8 cellular contexts compared by ENCODE assay signal in genomic region chr5:37248970-37249819, GRCh38. TPM values are rescaled to one million over a fixed set of nuclear protein-coding genes. Genes with fewer than 3 reads are reported as not detected.
DNase-seq lines count a peak whose midpoint lies in the region; ATAC-seq and TF ChIP-seq lines count a peak whose summit lies in the region.

Gene CPLANE1, minus strand, starts transcription at chr5:37249376. Its CDS starts 1,678 bp downstream, at chr5:37247698.

- no peak for TF ChIP-seq RAD21 in IMR-90 (IDR thresholded peaks at IDR 0.05; ENCODE audit: low read length)

- no peak within 1 kb of the TSS for H2BK20ac ChIP-seq in IMR-90 (ENCODE audit: low read depth, low read length)

- H3K27ac ChIP-seq in IMR-90 (ENCODE audit: insufficient read depth, low read length) (peak within 1 kb of the TSS; percentile 82), subcutaneous abdominal adipose tissue (ENCODE audit: low read depth, low read length) (peak within 1 kb of the TSS; percentile 90)

- dilution Hi-C loops in IMR-90 (cut with HindIII; ENCODE audit: low sequenced_read_pairs, unreplicated experiment), result no loop called here

- H3K27me3 ChIP-seq in IMR-90 (ENCODE audit: control insufficient read depth, insufficient read depth, low read length) (no peaks in the 10 kb centered on the region), subcutaneous abdominal adipose tissue (ENCODE audit: control insufficient read depth in 5 of 5, insufficient read depth in 4 of 5, low read length in 5 of 5) (no peaks in the 10 kb centered on the region)

- H3K4me1 ChIP-seq in IMR-90 (ENCODE audit: control insufficient read depth, insufficient read depth, low read length) (peaks cover 5% of the 10 kb centered on the region), subcutaneous abdominal adipose tissue (ENCODE audit: control insufficient read depth in 5 of 5, insufficient read depth in 5 of 5, low read length in 5 of 5) (peaks cover 0 to 24% (median 23%) of the 10 kb centered on the region in 5 donors)

- H3K4ac ChIP-seq in IMR-90 (ENCODE audit: low read depth, low read length), result peak within 1 kb of the TSS; percentile 95

- POLR2A ChIA-PET in IMR-90 (lab: Charles Lee; ENCODE audit: unreplicated experiment), result interaction anchor here (0.5 to 0.8 kb wide), 3 partner anchors 15 to 60 kb away, joined by 3 to 17 read pairs (median 3); no protein-coding TSS in a partner anchor

- TSS peak; percentile 58 for BruUV-seq in IMR-90 (replicated peaks; lab: Mats Ljungman, UMichigan)

- ATAC-seq in GM21529 (IDR thresholded peaks at IDR 0.05; ENCODE audit: unreplicated experiment) (peak; percentile 83), IMR-90 (ENCODE audit: low read depth) (peak; percentile 97)

- H4K20me1 ChIP-seq in IMR-90 (ENCODE audit: insufficient read depth, low read length), result no peaks in the 10 kb centered on the region; the same call in 1 of the 2 replicates

- peak within 1 kb of the TSS; percentile 95 to 98 for H4K8ac ChIP-seq in IMR-90 (ENCODE audit: low read depth in 2 of 2, low read length in 2 of 2)

- H3K79me1 ChIP-seq in IMR-90 (ENCODE audit: low read depth in 1 of 2, low read length in 2 of 2), result peaks cover 11 to 36% of the 10 kb centered on the region in 2 experiments

- CTCF ChIA-PET in IMR-90 (lab: Yijun Ruan, JAX), result interaction anchor here (0.6 kb wide), 1 partner anchor 115 kb away, joined by 3 read pairs; no protein-coding TSS in a partner anchor

- peak; percentile 34 for DNase-seq in DMS79 (lab: John Stamatoyannopoulos, UW)
- DNase-seq in IMR-90, result peak; percentile 74
- peak; percentile 73 for DNase-seq in RPMI7951 (ENCODE audit: low read depth)
- peak; percentile 41 for DNase-seq in activated gamma-delta T cell (lab: John Stamatoyannopoulos, UW)
- DNase-seq in fibroblast of villous mesenchyme (ENCODE audit: low read depth), result peak; percentile 84
- peak; percentile 79 for DNase-seq in neural crest cell (ENCODE audit: low read depth, low spot score)

- peak within 1 kb of the TSS; percentile 89 for H3K9ac ChIP-seq in IMR-90 (ENCODE audit: low read depth, low read length)
- peak within 1 kb of the TSS; percentile 87 to 99 (median 96) for H3K9ac ChIP-seq in subcutaneous abdominal adipose tissue (ENCODE audit: low read length in 5 of 5)

- H3K14ac ChIP-seq in IMR-90 (replicated peaks; ENCODE audit: low read depth, low read length), result peak within 1 kb of the TSS; percentile 90

- peak within 1 kb of the TSS; percentile 80 for H2AK5ac ChIP-seq in IMR-90 (ENCODE audit: low read depth, low read length)

- TF ChIP-seq POLR2A in IMR-90 (IDR thresholded peaks at IDR 0.05; ENCODE audit: low read depth, low read length), result peak; percentile 75

- H3K56ac ChIP-seq in IMR-90 (ENCODE audit: extremely low read depth, insufficient read depth, low read length), result peak within 1 kb of the TSS; percentile 80

- H3K36me3 ChIP-seq in IMR-90 (ENCODE audit: control insufficient read depth, insufficient read depth, low read length) (peaks cover 2% of the 10 kb centered on the region; the same call in 1 of the 2 replicates), subcutaneous abdominal adipose tissue (ENCODE audit: control insufficient read depth in 5 of 5, insufficient read depth in 5 of 5, low read length in 5 of 5) (no peaks in the 10 kb centered on the region)

- WGBS in IMR-90 (ENCODE audit: extremely low coverage in 2 of 2, insufficient read length in 1 of 2), 2 experiments, result 2% methylated on average over 38 of the region's 88 CpGs; no CpG with 5 or more reads in 1 of the 2 experiments

- H3K4me1 Mint-ChIP-seq in neural crest cell, result peaks cover 31% of the 10 kb centered on the region

- no peaks in the 10 kb centered on the region for H3K9me3 ChIP-seq in IMR-90 (ENCODE audit: control insufficient read depth, insufficient read depth, low read length)
- no peaks in the 10 kb centered on the region for H3K9me3 ChIP-seq in subcutaneous abdominal adipose tissue (ENCODE audit: control insufficient read depth in 5 of 5, low read length in 5 of 5)

- H3K9me3 Mint-ChIP-seq in neural crest cell, result no peaks in the 10 kb centered on the region

- peak within 1 kb of the TSS; percentile 48 for H3K18ac ChIP-seq in IMR-90 (ENCODE audit: low read depth, low read length)

- H3K4me3 ChIP-seq in IMR-90 (ENCODE audit: insufficient read depth, low read depth, low read length), result peak within 1 kb of the TSS; percentile 83
- H3K4me3 ChIP-seq in fibroblast of villous mesenchyme (ENCODE audit: low read depth, low read length), result peak within 1 kb of the TSS; percentile 77
- H3K4me3 ChIP-seq in subcutaneous abdominal adipose tissue (ENCODE audit: low read depth in 1 of 5, low read length in 5 of 5), result peak within 1 kb of the TSS; percentile 70 to 91 (median 90)

- intact Hi-C loops in IMR-90 (cut with micrococcal nuclease), result no loop called here

- peak within 1 kb of the TSS; percentile 42 for H2BK5ac ChIP-seq in IMR-90 (ENCODE audit: low read depth, low read length, poor library complexity, severe bottlenecking)

- H3K36me3 Mint-ChIP-seq in neural crest cell (ENCODE audit: low read depth), result no peaks in the 10 kb centered on the region

- H2AFZ ChIP-seq in IMR-90 (replicated peaks; ENCODE audit: low read length, poor library complexity), result peak within 1 kb of the TSS; percentile 97

- peak within 1 kb of the TSS; percentile 68 for H2BK120ac ChIP-seq in IMR-90 (ENCODE audit: low read depth, low read length)

- peak within 1 kb of the TSS; percentile 93 for H3K27ac Mint-ChIP-seq in neural crest cell (ENCODE audit: unreplicated experiment)

- H4K91ac ChIP-seq in IMR-90 (ENCODE audit: insufficient read depth, low read depth, low read length), result peak within 1 kb of the TSS; percentile 75

- peak within 1 kb of the TSS; percentile 75 for H3K23ac ChIP-seq in IMR-90 (ENCODE audit: low read depth, low read length)

- peak within 1 kb of the TSS; percentile 89 for H4K5ac ChIP-seq in IMR-90 (ENCODE audit: low read depth, low read length)

- in situ Hi-C loops in IMR-90 (cut with MboI; ENCODE audit: low sequenced_read_pairs), result no loop called here

- H2BK15ac ChIP-seq in IMR-90 (ENCODE audit: low read depth, low read length), result no peak within 1 kb of the TSS; the same call in 2 of the 3 replicates

- H3K27me3 Mint-ChIP-seq in neural crest cell (ENCODE audit: low read depth), result no peaks in the 10 kb centered on the region

- H3K9me1 ChIP-seq in IMR-90 (ENCODE audit: insufficient read depth, low read length), result peaks cover 12% of the 10 kb centered on the region

- peak within 1 kb of the TSS; percentile 92 for H3K4me3 Mint-ChIP-seq in neural crest cell

- H2AK9ac ChIP-seq in IMR-90 (replicated peaks; ENCODE audit: low read depth, low read length, poor library complexity), result peak within 1 kb of the TSS; percentile 97

- peak within 1 kb of the TSS; percentile 90 for H3K4me2 ChIP-seq in IMR-90 (ENCODE audit: low read depth, low read length)

- TF ChIP-seq CTCF in IMR-90 (conservative IDR thresholded peaks at IDR 0.05; ENCODE audit: low read depth, low read length) (no peak), fibroblast of villous mesenchyme (IDR thresholded peaks at IDR 0.05; ENCODE audit: insufficient read depth, low read depth, low read length) (no peak), neural crest cell (conservative IDR thresholded peaks at IDR 0.05) (peak; percentile 44)

TF ChIP-seq in IMR-90, 13 proteins besides CTCF, POLR2A, EP300 and RAD21:
- TF ChIP-seq FOS (IDR thresholded peaks at IDR 0.05; ENCODE audit: low read depth, low read length) (no peak), MAFK (IDR thresholded peaks at IDR 0.05; ENCODE audit: low read depth, low read length) (no peak), MXI1 (IDR thresholded peaks at IDR 0.05; ENCODE audit: borderline replicate concordance, low read depth, low read length) (peak; percentile 34; the same call in 1 of the 2 replicates), SMC3 (IDR thresholded peaks at IDR 0.05; ENCODE audit: low read depth, low read length) (no peak), RCOR1 (IDR thresholded peaks at IDR 0.05; ENCODE audit: insufficient replicate concordance, low read length) (no peak), BHLHE40 (IDR thresholded peaks at IDR 0.05; ENCODE audit: low read depth, low read length) (no peak), CHD1 (IDR thresholded peaks at IDR 0.05; ENCODE audit: low read depth, low read length) (no peak), CEBPB (IDR thresholded peaks at IDR 0.05; ENCODE audit: low read depth, low read length) (no peak), NFE2L2 (IDR thresholded peaks at IDR 0.05; ENCODE audit: low read depth, low read length) (no peak), USF2 (IDR thresholded peaks at IDR 0.05; ENCODE audit: low read depth, low read length) (no peak), MAZ (IDR thresholded peaks at IDR 0.05; ENCODE audit: borderline replicate concordance, low read depth, low read length) (peak; percentile 72; the same call in 1 of the 2 replicates), RFX5 (IDR thresholded peaks at IDR 0.05; ENCODE audit: low read depth, low read length) (no peak), ELK1 (IDR thresholded peaks at IDR 0.05; ENCODE audit: borderline replicate concordance, low read depth, low read length) (no peak)

RNA-seq across cellular contexts. Expression of gene CPLANE1, which starts in this region (rescaled TPM):
- total RNA-seq in IMR-90 (2012; rRNA removed) (17.9 and 19.7 TPM in 2 replicates), fibroblast of villous mesenchyme (31.9 and 39.7 TPM in 2 replicates), neural crest cell (25.8 and 30.2 TPM in 2 replicates)
- polyA plus RNA-seq in IMR-90 (2012; rRNA removed), result 3.5 and 4.4 TPM in 2 replicates
- 0.68 and 0.71 TPM in 2 replicates for polyA plus RNA-seq in IMR-90 (2012; cell fraction: cytosol; rRNA removed)
- polyA plus RNA-seq in IMR-90 (2012; cell fraction: nucleus; rRNA removed; ENCODE audit: low replicate concordance), result 1.4 and 12.0 TPM in 2 replicates
- 8.4 and 14.1 TPM in 2 replicates for total RNA-seq in RPMI7951 (2014; rRNA removed; shearing (Covaris generic))

Comparison
In these comparisons a context has a peak if more than half of its experiments do, and no peak if none do; other contexts are left out.
1. Peak in every context shown above with its lines: DNase-seq, ATAC-seq, H3K4me3 ChIP-seq and H3K27ac ChIP-seq.
2. DNase-seq: peak in every context shown above with its lines; median percentile 84 in fibroblast of villous mesenchyme; 79 in neural crest cell; 74 in IMR-90; 73 in RPMI7951; 41 in activated gamma-delta T cell; 34 in DMS79.